2 cellular contexts compared by ENCODE assay signal in genomic region chr3:43328653-43329052, GRCh38.
TF ChIP-seq lines count a peak whose summit lies in the region.

No MANE protein-coding gene starts in this region.

TF ChIP-seq in SK-N-SH treated with all-trans-retinoic acid at 6 μM for 48 hours, 23 proteins besides CTCF, POLR2A, EP300 and RAD21:
- TF ChIP-seq ZNF565 (CRISPR knock-in tag; conservative IDR thresholded peaks at IDR 0.05; ENCODE audit: low read depth) (no peak), TCF4 (CRISPR knock-in tag; IDR thresholded peaks at IDR 0.05; ENCODE audit: borderline replicate concordance) (no peak), ZC3H10 (CRISPR knock-in tag; IDR thresholded peaks at IDR 0.05) (no peak), RARB (CRISPR knock-in tag; IDR thresholded peaks at IDR 0.05) (no peak), OSR1 (CRISPR knock-in tag; IDR thresholded peaks at IDR 0.05) (no peak), SNAI2 (CRISPR knock-in tag; IDR thresholded peaks at IDR 0.05) (no peak), TSHZ2 (CRISPR knock-in tag; IDR thresholded peaks at IDR 0.05) (no peak), CREB5 (CRISPR knock-in tag; IDR thresholded peaks at IDR 0.05; ENCODE audit: low read depth) (no peak), CSRNP3 (CRISPR knock-in tag; IDR thresholded peaks at IDR 0.05) (no peak), GLIS3 (CRISPR knock-in tag; IDR thresholded peaks at IDR 0.05) (no peak), ZFP3 (CRISPR knock-in tag; IDR thresholded peaks at IDR 0.05) (no peak), CSDC2 (CRISPR knock-in tag; IDR thresholded peaks at IDR 0.05) (no peak)

TF ChIP-seq in SK-N-SH, 30 proteins besides CTCF, POLR2A, EP300 and RAD21:
- TF ChIP-seq REST (IDR thresholded peaks at IDR 0.05; ENCODE audit: low read depth, low read length) (no peak), SIN3A (IDR thresholded peaks at IDR 0.05; ENCODE audit: borderline replicate concordance, low read depth, low read length) (no peak), IRF3 (IDR thresholded peaks at IDR 0.05; ENCODE audit: low read depth, low read length) (no peak), YY1 (IDR thresholded peaks at IDR 0.05; ENCODE audit: low read depth) (no peak), TCF12 (IDR thresholded peaks at IDR 0.05) (no peak), ZBTB33 (IDR thresholded peaks at IDR 0.05; ENCODE audit: borderline replicate concordance, low read depth) (no peak), USF1 (IDR thresholded peaks at IDR 0.05; ENCODE audit: borderline replicate concordance, low read depth) (no peak), MAX (IDR thresholded peaks at IDR 0.05; ENCODE audit: low read depth) (no peak), POLR2AphosphoS5 (IDR thresholded peaks at IDR 0.05; ENCODE audit: low read depth, low read length) (no peak), RCOR1 (IDR thresholded peaks at IDR 0.05; ENCODE audit: low read length) (no peak), MXI1 (IDR thresholded peaks at IDR 0.05; ENCODE audit: low read depth, low read length) (no peak), FOXM1 (IDR thresholded peaks at IDR 0.05; ENCODE audit: low read depth) (no peak), PBX3 (IDR thresholded peaks at IDR 0.05) (no peak), RFX5 (IDR thresholded peaks at IDR 0.05; ENCODE audit: low read length) (no peak), GATA2 (CRISPR knock-in tag; IDR thresholded peaks at IDR 0.05) (no peak), EZH2phosphoT487 (IDR thresholded peaks at IDR 0.05; ENCODE audit: borderline replicate concordance, low read depth) (no peak), NFIC (IDR thresholded peaks at IDR 0.05; ENCODE audit: borderline replicate concordance) (no peak)
TF ChIP-seq in SK-N-SH: peak in this region for 0.
